In the genomic region with DNA sequence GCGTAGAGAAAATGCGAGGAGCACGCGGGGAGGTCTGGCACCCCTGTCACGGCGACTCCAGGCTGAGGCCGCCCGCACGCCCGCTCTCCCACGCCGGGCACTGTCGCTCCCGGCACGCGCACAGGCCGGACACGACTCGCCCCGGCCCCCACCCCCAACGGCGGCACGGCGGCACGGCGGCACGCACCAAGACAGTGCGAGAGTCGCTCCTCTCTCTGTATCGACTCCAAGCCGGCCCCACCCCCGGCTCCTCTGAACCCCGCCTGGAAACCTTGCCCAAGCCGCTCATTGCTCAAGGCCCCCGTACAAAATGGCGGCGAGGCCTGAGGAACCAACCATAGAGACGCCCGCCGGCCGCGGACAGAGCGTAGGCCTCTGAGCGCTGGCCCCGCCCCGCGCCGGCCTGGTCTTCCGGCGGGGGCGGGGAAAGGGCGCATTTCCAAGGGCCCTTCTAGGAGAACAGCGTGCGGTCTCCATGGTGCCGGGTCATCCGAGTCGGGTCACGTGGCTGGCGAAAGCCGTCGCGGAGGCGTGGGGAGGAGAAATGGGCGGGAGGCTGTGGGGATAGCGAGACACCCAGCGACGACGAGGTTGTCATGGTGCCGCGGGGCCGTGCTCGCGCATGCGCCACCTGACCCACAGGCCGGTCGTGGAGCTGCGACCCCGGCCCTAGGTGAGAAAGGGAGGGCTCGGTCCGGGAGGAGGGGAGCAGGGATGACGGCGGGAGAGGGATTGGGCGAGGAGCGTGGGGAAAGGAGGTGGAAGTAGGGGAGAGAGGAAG, we compare ENCODE assay signal across 8 cellular contexts. TPM values are rescaled to one million over a fixed set of nuclear protein-coding genes. Genes with fewer than 3 reads are reported as not detected.
DNase-seq lines count a peak whose midpoint lies in the region; ATAC-seq, FAIRE-seq and TF ChIP-seq lines count a peak whose summit lies in the region.

A gene with protein sequence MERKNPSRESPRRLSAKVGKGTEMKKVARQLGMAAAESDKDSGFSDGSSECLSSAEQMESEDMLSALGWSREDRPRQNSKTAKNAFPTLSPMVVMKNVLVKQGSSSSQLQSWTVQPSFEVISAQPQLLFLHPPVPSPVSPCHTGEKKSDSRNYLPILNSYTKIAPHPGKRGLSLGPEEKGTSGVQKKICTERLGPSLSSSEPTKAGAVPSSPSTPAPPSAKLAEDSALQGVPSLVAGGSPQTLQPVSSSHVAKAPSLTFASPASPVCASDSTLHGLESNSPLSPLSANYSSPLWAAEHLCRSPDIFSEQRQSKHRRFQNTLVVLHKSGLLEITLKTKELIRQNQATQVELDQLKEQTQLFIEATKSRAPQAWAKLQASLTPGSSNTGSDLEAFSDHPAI (plus strand): TSS at position 570 of the 781 bp plus-strand sequence. CDS start 7,451 bp downstream, outside the sequence.

- H3K27ac ChIP-seq in pancreas (peak within 1 kb of the TSS; percentile 79 to 99 (median 93)), tibial artery (peak within 1 kb of the TSS; percentile 96 to 98)

- H3K36me3 Mint-ChIP-seq in activated naive CD8-positive, alpha-beta T cell treated with anti-CD3 and anti-CD28 coated beads, Interleukin-2, amount 50 U/mL, for 24 hours (ENCODE audit: low read depth) = peaks cover 2% of the 10 kb centered on the region

- TF ChIP-seq CTCF in GM12865 (IDR thresholded peaks at IDR 0.05; ENCODE audit: insufficient read depth, low read depth, low read length, missing control alignments) (no peak), pancreas (IDR thresholded peaks at IDR 0.05) (no peak), tibial artery (IDR thresholded peaks at IDR 0.05) (peak in 1 of 2 experiments; percentile 41)

- H3K9me3 ChIP-seq in pancreas = no peaks in the 10 kb centered on the region
- H3K9me3 ChIP-seq in tibial artery = no peaks in the 10 kb centered on the region

- H3K4me1 ChIP-seq in pancreas (peaks cover 12 to 28% (median 16%) of the 10 kb centered on the region in 3 donors), tibial artery (peaks cover 4 to 51% (median 43%) of the 10 kb centered on the region in 4 donors)

- H3K9me3 Mint-ChIP-seq in activated naive CD8-positive, alpha-beta T cell treated with anti-CD3 and anti-CD28 coated beads, Interleukin-2, amount 50 U/mL, for 24 hours = no peaks in the 10 kb centered on the region

- H3K4me3 ChIP-seq in GM12865 (ENCODE audit: low read depth, low read length) (peak within 1 kb of the TSS; percentile 100), pancreas (peak within 1 kb of the TSS; percentile 56 to 84 (median 70)), tibial artery (peak within 1 kb of the TSS; percentile 66 to 93)

- peak; percentile 94 for FAIRE-seq in pancreas (lab: Jason Lieb, UNC)

- peak within 1 kb of the TSS; percentile 97 for H3K27ac Mint-ChIP-seq in activated naive CD8-positive, alpha-beta T cell treated with anti-CD3 and anti-CD28 coated beads, Interleukin-2, amount 50 U/mL, for 24 hours

- intact Hi-C loops in Right ventricle myocardium superior (cut with DNase I) = no loop called here
- intact Hi-C loops in pancreas (cut with DNase I) = no loop called here
- intact Hi-C loops in tibial artery (cut with DNase I; ENCODE audit: low total_unique reads) = no loop called here

- H3K27me3 ChIP-seq in pancreas (no peaks in the 10 kb centered on the region), tibial artery (no peaks in the 10 kb centered on the region)

- H3K4me1 Mint-ChIP-seq in activated naive CD8-positive, alpha-beta T cell treated with anti-CD3 and anti-CD28 coated beads, Interleukin-2, amount 50 U/mL, for 24 hours = peaks cover 40% of the 10 kb centered on the region

- H3K4me3 Mint-ChIP-seq in activated naive CD8-positive, alpha-beta T cell treated with anti-CD3 and anti-CD28 coated beads, Interleukin-2, amount 50 U/mL, for 24 hours = peak within 1 kb of the TSS; percentile 92

- H3K27me3 Mint-ChIP-seq in activated naive CD8-positive, alpha-beta T cell treated with anti-CD3 and anti-CD28 coated beads, Interleukin-2, amount 50 U/mL, for 24 hours = no peaks in the 10 kb centered on the region

- ATAC-seq in HG02763 (IDR thresholded peaks at IDR 0.05; ENCODE audit: unreplicated experiment) = peak; percentile 90
- peak; percentile 93 for ATAC-seq in activated naive CD8-positive, alpha-beta T cell treated with anti-CD3 and anti-CD28 coated beads, Interleukin-2, amount 50 U/mL, for 24 hours
- peak; percentile 93 for ATAC-seq in Right ventricle myocardium superior (ENCODE audit: poor library complexity)
- peak; percentile 91 to 95 (median 92) for ATAC-seq in pancreas

- peak; percentile 100 for DNase-seq in GM12865 (ENCODE audit: low read depth)
- DNase-seq in NCI-H1417 treated with DMSO at 0.1 percent for 48 hours (lab: John Stamatoyannopoulos, UW) = peak; percentile 96
- peak; percentile 99 for DNase-seq in SW480 (ENCODE audit: low spot score)
- DNase-seq in activated naive CD8-positive, alpha-beta T cell treated with anti-CD3 and anti-CD28 coated beads, Interleukin-2, amount 50 U/mL, for 24 hours = peak; percentile 99
- DNase-seq in Right ventricle myocardium superior = peak; percentile 100
- peak; percentile 98 to 100 (median 100) for DNase-seq in pancreas
- peak; percentile 100 for DNase-seq in tibial artery

- H3K36me3 ChIP-seq in pancreas (no peaks in the 10 kb centered on the region), tibial artery (no peaks in the 10 kb centered on the region)

- WGBS in pancreas, 2 donors = 0 to 1% methylated on average over 79 to 84 of the region's 84 CpGs

RNA-seq across cellular contexts. Expression of the gene that starts here (rescaled TPM):
- total RNA-seq in Right ventricle myocardium superior (64.1 TPM), pancreas (10 to 100 TPM in 1 of 6 donors, 1 to 10 TPM in 5; 5.9 to 12.6 (median 8.0) TPM)
- polyA plus RNA-seq in pancreas = 1 to 10 TPM; 2.7 to 6.7 TPM

Comparison
In these comparisons a context has a peak if more than half of its experiments do, and no peak if none do; other contexts are left out.
1. Peak in every context shown above with its lines: DNase-seq, ATAC-seq, H3K4me3 ChIP-seq and H3K27ac ChIP-seq.